1 cellular context compared by ENCODE assay signal in the genomic region with DNA sequence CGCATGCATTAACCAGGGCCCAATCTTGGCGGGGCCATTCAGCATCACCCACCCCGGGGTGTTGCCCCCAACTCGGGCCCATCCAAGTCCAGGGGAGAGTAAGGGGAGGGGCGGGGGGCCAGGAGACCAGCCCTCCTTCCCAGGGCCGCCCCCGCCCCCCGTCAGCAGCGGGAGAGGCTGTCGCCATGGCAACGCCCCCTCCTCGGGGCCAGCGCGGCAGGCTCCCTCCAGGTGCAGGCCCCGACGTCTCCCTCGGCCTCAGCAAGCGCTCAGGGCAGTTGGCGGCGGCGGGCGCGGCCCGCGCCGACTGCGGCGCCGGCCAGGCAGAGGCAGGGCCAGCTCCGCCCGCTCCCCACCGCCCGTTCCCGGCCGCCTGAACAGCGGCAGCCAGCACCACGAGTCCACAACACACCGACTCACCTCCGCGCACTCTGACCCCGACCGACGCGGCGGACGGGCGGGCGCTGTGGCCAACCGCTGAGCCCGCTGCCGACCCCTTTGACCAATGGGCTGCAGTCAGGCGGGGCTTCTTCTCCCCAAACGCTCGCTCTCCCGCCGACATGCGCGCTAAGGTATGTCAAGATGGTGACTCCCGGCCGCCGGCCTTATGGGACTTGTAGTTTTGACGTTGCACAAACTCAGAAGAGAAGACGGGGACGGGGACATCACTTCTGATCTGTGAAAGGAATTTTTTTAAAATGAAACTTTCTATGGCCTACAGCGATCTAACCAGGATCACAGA.
A peak's percentile ranks its signal among the peaks of the same experiment; 100 is the strongest.
TF ChIP-seq lines count a peak whose summit lies in the region.

A gene with protein sequence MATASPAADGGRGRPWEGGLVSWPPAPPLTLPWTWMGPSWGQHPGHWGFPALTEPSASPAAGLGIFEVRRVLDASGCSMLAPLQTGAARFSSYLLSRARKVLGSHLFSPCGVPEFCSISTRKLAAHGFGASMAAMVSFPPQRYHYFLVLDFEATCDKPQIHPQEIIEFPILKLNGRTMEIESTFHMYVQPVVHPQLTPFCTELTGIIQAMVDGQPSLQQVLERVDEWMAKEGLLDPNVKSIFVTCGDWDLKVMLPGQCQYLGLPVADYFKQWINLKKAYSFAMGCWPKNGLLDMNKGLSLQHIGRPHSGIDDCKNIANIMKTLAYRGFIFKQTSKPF (minus strand): TSS at position 418 of the 742 bp plus-strand sequence. CDS start 231 bp downstream, at position 187.

TF ChIP-seq in HepG2, 621 proteins besides CTCF, POLR2A, EP300 and RAD21 (continued from another document and continues in another):
- TF ChIP-seq, protein P1, sequence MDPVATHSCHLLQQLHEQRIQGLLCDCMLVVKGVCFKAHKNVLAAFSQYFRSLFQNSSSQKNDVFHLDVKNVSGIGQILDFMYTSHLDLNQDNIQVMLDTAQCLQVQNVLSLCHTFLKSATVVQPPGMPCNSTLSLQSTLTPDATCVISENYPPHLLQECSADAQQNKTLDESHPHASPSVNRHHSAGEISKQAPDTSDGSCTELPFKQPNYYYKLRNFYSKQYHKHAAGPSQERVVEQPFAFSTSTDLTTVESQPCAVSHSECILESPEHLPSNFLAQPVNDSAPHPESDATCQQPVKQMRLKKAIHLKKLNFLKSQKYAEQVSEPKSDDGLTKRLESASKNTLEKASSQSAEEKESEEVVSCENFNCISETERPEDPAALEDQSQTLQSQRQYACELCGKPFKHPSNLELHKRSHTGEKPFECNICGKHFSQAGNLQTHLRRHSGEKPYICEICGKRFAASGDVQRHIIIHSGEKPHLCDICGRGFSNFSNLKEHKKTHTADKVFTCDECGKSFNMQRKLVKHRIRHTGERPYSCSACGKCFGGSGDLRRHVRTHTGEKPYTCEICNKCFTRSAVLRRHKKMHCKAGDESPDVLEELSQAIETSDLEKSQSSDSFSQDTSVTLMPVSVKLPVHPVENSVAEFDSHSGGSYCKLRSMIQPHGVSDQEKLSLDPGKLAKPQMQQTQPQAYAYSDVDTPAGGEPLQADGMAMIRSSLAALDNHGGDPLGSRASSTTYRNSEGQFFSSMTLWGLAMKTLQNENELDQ (CRISPR knock-in tag; IDR thresholded peaks at IDR 0.05; ENCODE audit: borderline replicate concordance): no peak
- TF ChIP-seq ZNF12 (CRISPR knock-in tag; IDR thresholded peaks at IDR 0.05) (no peak), TP53 (CRISPR knock-in tag; conservative IDR thresholded peaks at IDR 0.05) (no peak), HDAC6 (IDR thresholded peaks at IDR 0.05; ENCODE audit: low read depth, low read length) (no peak), ZNF343 (CRISPR knock-in tag; IDR thresholded peaks at IDR 0.05) (no peak), KAT8 (CRISPR knock-in tag; IDR thresholded peaks at IDR 0.05) (peak; percentile 73), JUNB (CRISPR knock-in tag; IDR thresholded peaks at IDR 0.05; ENCODE audit: borderline replicate concordance) (no peak), CHD4 (IDR thresholded peaks at IDR 0.05; ENCODE audit: borderline replicate concordance, low read length) (no peak), ZC3H13 (CRISPR knock-in tag; IDR thresholded peaks at IDR 0.05) (no peak), BRD4 (CRISPR knock-in tag; IDR thresholded peaks at IDR 0.05) (no peak), GABPA (IDR thresholded peaks at IDR 0.05; ENCODE audit: low read depth, low read length) (no peak), GABPA (CRISPR knock-in tag; IDR thresholded peaks at IDR 0.05; ENCODE audit: low read depth) (peak; percentile 73), ISX (CRISPR knock-in tag; conservative IDR thresholded peaks at IDR 0.05) (no peak), ZNF232 (CRISPR knock-in tag; IDR thresholded peaks at IDR 0.05; ENCODE audit: borderline replicate concordance) (no peak; the same call in 1 of the 2 replicates), ZNF337 (CRISPR knock-in tag; IDR thresholded peaks at IDR 0.05; ENCODE audit: borderline replicate concordance, low read depth) (no peak), KAT7 (CRISPR knock-in tag; IDR thresholded peaks at IDR 0.05; ENCODE audit: borderline replicate concordance) (no peak), ZNF562 (CRISPR knock-in tag; IDR thresholded peaks at IDR 0.05; ENCODE audit: borderline replicate concordance) (no peak), ZNF891 (CRISPR knock-in tag; IDR thresholded peaks at IDR 0.05) (no peak), CHD2 (IDR thresholded peaks at IDR 0.05; ENCODE audit: low read depth, low read length) (peak; percentile 64), SOX5 (CRISPR knock-in tag; IDR thresholded peaks at IDR 0.05; ENCODE audit: borderline replicate concordance) (no peak; the same call in 1 of the 2 replicates), GATA4 (IDR thresholded peaks at IDR 0.05; ENCODE audit: borderline replicate concordance, low read depth) (no peak), POLR2AphosphoS2 (IDR thresholded peaks at IDR 0.05; ENCODE audit: low read depth, low read length) (no peak), GATAD2A (CRISPR knock-in tag; IDR thresholded peaks at IDR 0.05) (no peak), ASH2L (IDR thresholded peaks at IDR 0.05; ENCODE audit: insufficient read length, low read depth, low read length) (peak; percentile 46), RFX3 (CRISPR knock-in tag; IDR thresholded peaks at IDR 0.05) (peak; percentile 84), RORA (CRISPR knock-in tag; IDR thresholded peaks at IDR 0.05) (no peak), TARDBP (CRISPR knock-in tag; IDR thresholded peaks at IDR 0.05) (no peak), KDM1A (CRISPR knock-in tag; IDR thresholded peaks at IDR 0.05) (no peak)
- TF ChIP-seq, protein P2, sequence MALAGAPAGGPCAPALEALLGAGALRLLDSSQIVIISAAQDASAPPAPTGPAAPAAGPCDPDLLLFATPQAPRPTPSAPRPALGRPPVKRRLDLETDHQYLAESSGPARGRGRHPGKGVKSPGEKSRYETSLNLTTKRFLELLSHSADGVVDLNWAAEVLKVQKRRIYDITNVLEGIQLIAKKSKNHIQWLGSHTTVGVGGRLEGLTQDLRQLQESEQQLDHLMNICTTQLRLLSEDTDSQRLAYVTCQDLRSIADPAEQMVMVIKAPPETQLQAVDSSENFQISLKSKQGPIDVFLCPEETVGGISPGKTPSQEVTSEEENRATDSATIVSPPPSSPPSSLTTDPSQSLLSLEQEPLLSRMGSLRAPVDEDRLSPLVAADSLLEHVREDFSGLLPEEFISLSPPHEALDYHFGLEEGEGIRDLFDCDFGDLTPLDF (CRISPR knock-in tag; IDR thresholded peaks at IDR 0.05): peak; percentile 79
- TF ChIP-seq, protein P3, sequence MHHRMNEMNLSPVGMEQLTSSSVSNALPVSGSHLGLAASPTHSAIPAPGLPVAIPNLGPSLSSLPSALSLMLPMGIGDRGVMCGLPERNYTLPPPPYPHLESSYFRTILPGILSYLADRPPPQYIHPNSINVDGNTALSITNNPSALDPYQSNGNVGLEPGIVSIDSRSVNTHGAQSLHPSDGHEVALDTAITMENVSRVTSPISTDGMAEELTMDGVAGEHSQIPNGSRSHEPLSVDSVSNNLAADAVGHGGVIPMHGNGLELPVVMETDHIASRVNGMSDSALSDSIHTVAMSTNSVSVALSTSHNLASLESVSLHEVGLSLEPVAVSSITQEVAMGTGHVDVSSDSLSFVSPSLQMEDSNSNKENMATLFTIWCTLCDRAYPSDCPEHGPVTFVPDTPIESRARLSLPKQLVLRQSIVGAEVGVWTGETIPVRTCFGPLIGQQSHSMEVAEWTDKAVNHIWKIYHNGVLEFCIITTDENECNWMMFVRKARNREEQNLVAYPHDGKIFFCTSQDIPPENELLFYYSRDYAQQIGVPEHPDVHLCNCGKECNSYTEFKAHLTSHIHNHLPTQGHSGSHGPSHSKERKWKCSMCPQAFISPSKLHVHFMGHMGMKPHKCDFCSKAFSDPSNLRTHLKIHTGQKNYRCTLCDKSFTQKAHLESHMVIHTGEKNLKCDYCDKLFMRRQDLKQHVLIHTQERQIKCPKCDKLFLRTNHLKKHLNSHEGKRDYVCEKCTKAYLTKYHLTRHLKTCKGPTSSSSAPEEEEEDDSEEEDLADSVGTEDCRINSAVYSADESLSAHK (CRISPR knock-in tag; IDR thresholded peaks at IDR 0.05; ENCODE audit: borderline replicate concordance): no peak
- TF ChIP-seq, protein P4, sequence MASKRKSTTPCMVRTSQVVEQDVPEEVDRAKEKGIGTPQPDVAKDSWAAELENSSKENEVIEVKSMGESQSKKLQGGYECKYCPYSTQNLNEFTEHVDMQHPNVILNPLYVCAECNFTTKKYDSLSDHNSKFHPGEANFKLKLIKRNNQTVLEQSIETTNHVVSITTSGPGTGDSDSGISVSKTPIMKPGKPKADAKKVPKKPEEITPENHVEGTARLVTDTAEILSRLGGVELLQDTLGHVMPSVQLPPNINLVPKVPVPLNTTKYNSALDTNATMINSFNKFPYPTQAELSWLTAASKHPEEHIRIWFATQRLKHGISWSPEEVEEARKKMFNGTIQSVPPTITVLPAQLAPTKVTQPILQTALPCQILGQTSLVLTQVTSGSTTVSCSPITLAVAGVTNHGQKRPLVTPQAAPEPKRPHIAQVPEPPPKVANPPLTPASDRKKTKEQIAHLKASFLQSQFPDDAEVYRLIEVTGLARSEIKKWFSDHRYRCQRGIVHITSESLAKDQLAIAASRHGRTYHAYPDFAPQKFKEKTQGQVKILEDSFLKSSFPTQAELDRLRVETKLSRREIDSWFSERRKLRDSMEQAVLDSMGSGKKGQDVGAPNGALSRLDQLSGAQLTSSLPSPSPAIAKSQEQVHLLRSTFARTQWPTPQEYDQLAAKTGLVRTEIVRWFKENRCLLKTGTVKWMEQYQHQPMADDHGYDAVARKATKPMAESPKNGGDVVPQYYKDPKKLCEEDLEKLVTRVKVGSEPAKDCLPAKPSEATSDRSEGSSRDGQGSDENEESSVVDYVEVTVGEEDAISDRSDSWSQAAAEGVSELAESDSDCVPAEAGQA (IDR thresholded peaks at IDR 0.05; ENCODE audit: low read depth): 0 out of 2 replicates have a peak, but pooled peaks have one; percentile 50
- TF ChIP-seq, protein P4 (CRISPR knock-in tag; IDR thresholded peaks at IDR 0.05; ENCODE audit: borderline replicate concordance): no peak
- TF ChIP-seq, protein P5, sequence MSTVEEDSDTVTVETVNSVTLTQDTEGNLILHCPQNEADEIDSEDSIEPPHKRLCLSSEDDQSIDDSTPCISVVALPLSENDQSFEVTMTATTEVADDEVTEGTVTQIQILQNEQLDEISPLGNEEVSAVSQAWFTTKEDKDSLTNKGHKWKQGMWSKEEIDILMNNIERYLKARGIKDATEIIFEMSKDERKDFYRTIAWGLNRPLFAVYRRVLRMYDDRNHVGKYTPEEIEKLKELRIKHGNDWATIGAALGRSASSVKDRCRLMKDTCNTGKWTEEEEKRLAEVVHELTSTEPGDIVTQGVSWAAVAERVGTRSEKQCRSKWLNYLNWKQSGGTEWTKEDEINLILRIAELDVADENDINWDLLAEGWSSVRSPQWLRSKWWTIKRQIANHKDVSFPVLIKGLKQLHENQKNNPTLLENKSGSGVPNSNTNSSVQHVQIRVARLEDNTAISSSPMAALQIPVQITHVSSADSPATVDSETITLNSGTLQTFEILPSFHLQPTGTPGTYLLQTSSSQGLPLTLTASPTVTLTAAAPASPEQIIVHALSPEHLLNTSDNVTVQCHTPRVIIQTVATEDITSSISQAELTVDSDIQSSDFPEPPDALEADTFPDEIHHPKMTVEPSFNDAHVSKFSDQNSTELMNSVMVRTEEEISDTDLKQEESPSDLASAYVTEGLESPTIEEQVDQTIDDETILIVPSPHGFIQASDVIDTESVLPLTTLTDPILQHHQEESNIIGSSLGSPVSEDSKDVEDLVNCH (CRISPR knock-in tag; IDR thresholded peaks at IDR 0.05): no peak
- TF ChIP-seq, protein P6, sequence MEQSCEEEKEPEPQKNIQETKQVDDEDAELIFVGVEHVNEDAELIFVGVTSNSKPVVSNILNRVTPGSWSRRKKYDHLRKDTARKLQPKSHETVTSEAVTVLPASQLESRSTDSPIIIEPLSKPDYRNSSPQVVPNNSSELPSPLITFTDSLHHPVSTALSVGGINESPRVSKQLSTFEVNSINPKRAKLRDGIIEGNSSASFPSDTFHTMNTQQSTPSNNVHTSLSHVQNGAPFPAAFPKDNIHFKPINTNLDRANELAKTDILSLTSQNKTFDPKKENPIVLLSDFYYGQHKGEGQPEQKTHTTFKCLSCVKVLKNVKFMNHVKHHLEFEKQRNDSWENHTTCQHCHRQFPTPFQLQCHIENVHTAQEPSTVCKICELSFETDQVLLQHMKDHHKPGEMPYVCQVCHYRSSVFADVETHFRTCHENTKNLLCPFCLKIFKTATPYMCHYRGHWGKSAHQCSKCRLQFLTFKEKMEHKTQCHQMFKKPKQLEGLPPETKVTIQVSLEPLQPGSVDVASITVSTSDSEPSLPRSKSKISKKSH (CRISPR knock-in tag; IDR thresholded peaks at IDR 0.05; ENCODE audit: borderline replicate concordance): no peak
- TF ChIP-seq, protein P7, sequence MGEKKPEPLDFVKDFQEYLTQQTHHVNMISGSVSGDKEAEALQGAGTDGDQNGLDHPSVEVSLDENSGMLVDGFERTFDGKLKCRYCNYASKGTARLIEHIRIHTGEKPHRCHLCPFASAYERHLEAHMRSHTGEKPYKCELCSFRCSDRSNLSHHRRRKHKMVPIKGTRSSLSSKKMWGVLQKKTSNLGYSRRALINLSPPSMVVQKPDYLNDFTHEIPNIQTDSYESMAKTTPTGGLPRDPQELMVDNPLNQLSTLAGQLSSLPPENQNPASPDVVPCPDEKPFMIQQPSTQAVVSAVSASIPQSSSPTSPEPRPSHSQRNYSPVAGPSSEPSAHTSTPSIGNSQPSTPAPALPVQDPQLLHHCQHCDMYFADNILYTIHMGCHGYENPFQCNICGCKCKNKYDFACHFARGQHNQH (CRISPR knock-in tag; IDR thresholded peaks at IDR 0.05): 0 out of 2 replicates have a peak, but pooled peaks have one; percentile 24
- TF ChIP-seq, protein P8, sequence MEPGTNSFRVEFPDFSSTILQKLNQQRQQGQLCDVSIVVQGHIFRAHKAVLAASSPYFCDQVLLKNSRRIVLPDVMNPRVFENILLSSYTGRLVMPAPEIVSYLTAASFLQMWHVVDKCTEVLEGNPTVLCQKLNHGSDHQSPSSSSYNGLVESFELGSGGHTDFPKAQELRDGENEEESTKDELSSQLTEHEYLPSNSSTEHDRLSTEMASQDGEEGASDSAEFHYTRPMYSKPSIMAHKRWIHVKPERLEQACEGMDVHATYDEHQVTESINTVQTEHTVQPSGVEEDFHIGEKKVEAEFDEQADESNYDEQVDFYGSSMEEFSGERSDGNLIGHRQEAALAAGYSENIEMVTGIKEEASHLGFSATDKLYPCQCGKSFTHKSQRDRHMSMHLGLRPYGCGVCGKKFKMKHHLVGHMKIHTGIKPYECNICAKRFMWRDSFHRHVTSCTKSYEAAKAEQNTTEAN (CRISPR knock-in tag; conservative IDR thresholded peaks at IDR 0.05): no peak
